In the genomic region with DNA sequence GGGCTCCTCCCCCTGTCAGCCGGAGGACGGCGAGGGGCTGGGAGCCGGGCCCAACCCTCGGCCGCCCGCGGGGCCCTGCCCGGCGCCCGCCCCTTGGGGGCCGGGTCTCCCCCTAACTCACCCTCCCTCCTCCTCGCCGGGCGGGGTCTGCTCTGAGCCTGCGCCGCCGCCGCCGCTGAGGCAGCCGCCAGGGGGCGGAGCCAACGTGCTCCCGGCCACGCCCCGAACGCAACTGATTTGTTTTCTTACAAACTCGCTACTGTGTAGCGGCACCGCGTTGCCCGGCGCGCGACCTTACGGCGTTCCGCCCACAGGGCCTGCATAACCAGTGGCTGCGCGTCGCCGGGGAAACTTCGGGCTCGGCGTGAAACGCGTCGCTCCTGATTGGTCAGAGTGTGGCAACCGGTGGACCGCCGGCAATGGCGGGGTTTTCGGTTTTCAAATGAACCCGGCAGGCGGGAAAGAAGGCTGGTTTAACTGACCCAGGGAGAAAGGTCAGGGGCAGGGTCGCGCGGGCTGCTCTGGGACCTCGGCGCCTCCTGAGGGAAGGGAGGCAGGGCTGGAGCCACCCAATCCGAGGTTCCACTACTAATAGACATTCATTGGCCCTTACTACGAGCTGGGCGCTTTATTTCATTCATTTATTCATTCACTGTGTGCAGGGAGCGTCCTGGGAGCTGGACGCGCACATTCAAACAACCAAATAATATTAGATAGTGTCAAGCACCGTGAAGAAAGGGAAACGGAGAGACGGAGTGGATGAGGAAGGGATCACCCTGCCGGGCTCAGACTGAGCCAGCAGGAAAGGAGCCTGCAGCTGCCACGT, we compare ENCODE assay signal across 8 cellular contexts. TPM values are rescaled to one million over a fixed set of nuclear protein-coding genes. Genes with fewer than 3 reads are reported as not detected.
A peak's percentile ranks its signal among the peaks of the same experiment; 100 is the strongest.
DNase-seq lines count a peak whose midpoint lies in the region; ATAC-seq and TF ChIP-seq lines count a peak whose summit lies in the region.

A gene (minus strand): TSS at position 154 of the 826 bp plus-strand sequence. CDS start 326 bp downstream, outside the sequence.

- DNase-seq in AML-193 (lab: John Stamatoyannopoulos, UW) (peak; percentile 97), NCI-H510A (lab: John Stamatoyannopoulos, UW) (peak; percentile 98), cerebellum (ENCODE audit: low spot score) (peak; percentile 99), kidney epithelial cell (ENCODE audit: low read depth) (peak; percentile 99)
- peak; percentile 100 for DNase-seq in activated CD4-positive, alpha-beta T cell treated with anti-CD3 and anti-CD28 coated beads for 1 hour
- DNase-seq in stimulated activated CD4-positive, alpha-beta T cell treated with anti-CD3 and anti-CD28 coated beads, Interleukin-15, amount 100 ng/mL, for 48 hours (ENCODE audit: low read depth in 2 of 2): peak; percentile 99 to 100

- H3K27me3 ChIP-seq in kidney epithelial cell (ENCODE audit: control insufficient read depth, insufficient read depth, low read length): no peaks in the 10 kb centered on the region

- H3K36me3 ChIP-seq in kidney epithelial cell (ENCODE audit: control insufficient read depth, insufficient read depth, low read length): no peaks in the 10 kb centered on the region

- TF ChIP-seq POLR2A in GM19099 (IDR thresholded peaks at IDR 0.05; ENCODE audit: extremely low read depth, insufficient read length, low read depth): peak; percentile 38

- peak within 1 kb of the TSS; percentile 66 for H3K4me3 ChIP-seq in kidney epithelial cell (ENCODE audit: low read depth, low read length)

- no peak for TF ChIP-seq CTCF in kidney epithelial cell (IDR thresholded peaks at IDR 0.05; ENCODE audit: insufficient read depth, low read length, poor library complexity, severe bottlenecking)

- peak; percentile 70 for ATAC-seq in HG03432 (IDR thresholded peaks at IDR 0.05; ENCODE audit: unreplicated experiment)

RNA-seq across cellular contexts. Expression of the gene that starts here (rescaled TPM):
- 38.2 TPM for total RNA-seq in cerebellum
- 3.6 and 6.2 TPM in 2 replicates for total RNA-seq in kidney epithelial cell

Comparison
In these comparisons a context has a peak if more than half of its experiments do, and no peak if none do; other contexts are left out.
1. Peak in every context shown above with its lines: DNase-seq, ATAC-seq and H3K4me3 ChIP-seq.